Comparison of ENCODE assay signal across 12 cellular contexts in genomic region chr2:44679584-44679983, GRCh38.
"Had no signal": no experiment of that assay in that cellular context is flagged by ENCODE, and none has a peak within 500 bp of the region (broad histone marks: within the 10 kb centered on the region; RNA-seq: fewer than 3 reads in every experiment).

No MANE protein-coding gene starts in this region.

- H3K27me3 Mint-ChIP-seq: effector memory CD8-positive, alpha-beta T cell had no signal

- H3K27me3 ChIP-seq: body of pancreas had no signal

- H3K4me3 ChIP-seq: body of pancreas had no signal

- H3K4me1 ChIP-seq: body of pancreas had no signal

- H3K36me3 Mint-ChIP-seq: activated naive CD4-positive, alpha-beta T cell treated with anti-CD3 and anti-CD28 coated beads, Interleukin-2, amount 50 U/mL, for 72 hours had no signal

- H3K4me3 Mint-ChIP-seq: effector memory CD8-positive, alpha-beta T cell; nephron progenitor cell had no signal

- H3K27ac ChIP-seq: body of pancreas had no signal

- ATAC-seq: activated naive CD4-positive, alpha-beta T cell treated with anti-CD3 and anti-CD28 coated beads, Interleukin-2, amount 50 U/mL, for 72 hours; body of pancreas; effector memory CD8-positive, alpha-beta T cell had no signal

- H3K27ac Mint-ChIP-seq: activated naive CD4-positive, alpha-beta T cell treated with anti-CD3 and anti-CD28 coated beads, Interleukin-2, amount 50 U/mL, for 72 hours; effector memory CD8-positive, alpha-beta T cell; nephron progenitor cell had no signal

- DNase-seq: activated CD4-positive, alpha-beta T cell treated with anti-CD3 and anti-CD28 coated beads, Interleukin-2, amount 50 U/mL, for 4 hours; activated CD4-positive, CD25-positive, alpha-beta regulatory T cell treated with anti-CD3 and anti-CD28 coated beads, Interleukin-2, amount 50 U/mL, for 72 hours; activated effector memory CD4-positive, alpha-beta T cell treated with Interleukin-2 at 50 U/mL for 16 hours; activated T-cell treated with anti-CD3 and anti-CD28 coated beads, Interleukin-2, amount 50 U/mL, for 1 hour; amniotic stem cell; body of pancreas; effector memory CD8-positive, alpha-beta T cell; erythroblast; glutamatergic neuron; nephron progenitor cell; small intestine had no signal

- H3K9me3 Mint-ChIP-seq: activated naive CD4-positive, alpha-beta T cell treated with anti-CD3 and anti-CD28 coated beads, Interleukin-2, amount 50 U/mL, for 72 hours; effector memory CD8-positive, alpha-beta T cell; nephron progenitor cell had no signal

- H3K9me3 ChIP-seq: body of pancreas had no signal
